ENCODE assay signal across 16 cellular contexts in the genomic region with DNA sequence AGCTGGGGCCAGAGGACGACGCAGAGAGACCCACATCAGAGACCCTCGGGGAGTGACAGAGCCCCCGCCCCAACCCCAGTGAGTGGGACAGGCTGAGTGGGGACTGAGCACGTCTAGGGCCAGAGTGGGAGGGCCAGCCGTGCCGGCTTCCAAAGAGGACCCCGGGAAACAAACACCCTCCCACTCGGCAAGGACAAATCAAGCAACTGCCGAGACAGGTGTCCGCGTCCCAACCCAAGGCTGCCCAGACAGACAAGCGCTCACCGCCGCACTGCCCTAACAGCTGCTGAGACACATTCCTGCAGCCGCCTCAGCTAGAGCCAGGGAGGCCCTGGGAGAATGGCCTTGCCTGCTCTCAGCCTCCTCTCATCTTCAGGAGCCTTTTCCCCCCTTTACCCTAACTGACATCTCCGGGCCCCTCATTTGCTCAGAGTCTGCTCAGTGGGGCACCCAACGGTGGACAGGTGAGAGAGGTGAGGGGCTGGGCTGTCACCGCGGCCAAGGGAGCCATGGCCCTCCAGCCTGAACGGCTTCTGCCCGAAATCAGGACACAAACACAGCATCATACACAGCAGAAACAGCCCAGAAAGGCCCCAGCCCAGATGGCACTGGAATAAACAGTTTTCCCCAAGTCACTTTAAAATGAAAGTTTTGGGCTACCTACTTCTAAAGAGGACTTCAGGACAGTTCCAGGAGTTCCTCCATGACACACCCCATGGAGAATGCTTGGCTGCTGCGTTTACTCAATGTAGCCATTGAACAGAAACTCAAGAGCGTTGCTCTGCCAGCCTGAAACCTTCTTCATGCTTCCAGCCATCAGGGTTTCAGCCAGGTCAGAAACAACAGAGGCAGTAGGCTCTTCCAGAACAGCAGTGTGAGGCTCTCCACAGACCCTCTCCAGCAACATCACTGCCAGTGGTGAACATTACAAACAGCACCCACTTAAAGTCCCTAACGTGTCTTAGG. TPM values are rescaled to one million over a fixed set of nuclear protein-coding genes. Genes with fewer than 3 reads are reported as not detected.
A peak's percentile ranks its signal among the peaks of the same experiment; 100 is the strongest.
DNase-seq lines count a peak whose midpoint lies in the region; TF ChIP-seq lines count a peak whose summit lies in the region.
"Had no signal": no experiment of that assay in that cellular context is flagged by ENCODE, and none has a peak within 500 bp of the region (broad histone marks: within the 10 kb centered on the region; RNA-seq: fewer than 3 reads in every experiment).

No MANE protein-coding gene starts in this region.

- H3K36me3 ChIP-seq in transverse colon = peaks cover 0 to 36% (median 17%) of the 10 kb centered on the region in 4 donors

- no peak for TF ChIP-seq EP300 in transverse colon (IDR thresholded peaks at IDR 0.05; ENCODE audit: low read depth)

- peaks cover 98% of the 10 kb centered on the region for H3K36me3 Mint-ChIP-seq in nephron (ENCODE audit: low read depth)

- H3K9me3 Mint-ChIP-seq in nephron = peaks cover 50% of the 10 kb centered on the region

- H3K27me3 ChIP-seq in transverse colon = no peaks in the 10 kb centered on the region

- in situ Hi-C loops in transverse colon (cut with MboI; ENCODE audit: low pct_ligation_motif_present in 1 of 4, low pct_unique_long_range_greater_than_20kb in 1 of 4, low sequenced_read_pairs in 3 of 4) = no loop called here

- no peaks in the 10 kb centered on the region for H3K27me3 Mint-ChIP-seq in nephron (ENCODE audit: low read depth)
- H3K27me3 Mint-ChIP-seq: dendritic cell treated with granulocyte-macrophage colony-stimulating factor and Interleukin-4, amounts not matched to agents 40 ng/mL and 50 ng/mL, for 4 days; memory B cell; stimulated activated memory B cell treated with anti-CD40 and anti-IgM and Interleukin-4, amounts not matched to agents 10 μg/mL and 1 μg/mL and 100 μg/mL, for 72 hours had no signal

- H3K27ac ChIP-seq in coronary artery = no peak overlapping the region
- no peak overlapping the region for H3K27ac ChIP-seq in transverse colon
- H3K27ac ChIP-seq: PC-9 had no signal

- intact Hi-C loops in transverse colon (cut with DNase I; ENCODE audit: low total_unique reads) = no loop called here

- H3K9me3 ChIP-seq in transverse colon = peaks cover 30 to 31% of the 10 kb centered on the region in 2 donors

- DNase-seq in activated effector memory CD4-positive, alpha-beta T cell treated with anti-CD3 and anti-CD28 coated beads, Interleukin-2, amount 50 U/mL, for 16 hours = peak; percentile 38
- DNase-seq in activated effector memory CD4-positive, alpha-beta T cell treated with Interleukin-2 at 50 U/mL for 16 hours = no peak
- DNase-seq in coronary artery (ENCODE audit: low spot score) (peak; percentile 65), transverse colon (peak; percentile 5), NCI-H748 treated with DMSO at 0.1 percent for 48 hours (lab: John Stamatoyannopoulos, UW) (no peak)
- DNase-seq in central memory CD4-positive, alpha-beta T cell = no peak
- no peak for DNase-seq in stimulated activated CD4-positive, alpha-beta T cell treated with anti-CD3 and anti-CD28 coated beads, Interleukin-2, amount 100 ng/mL, for 48 hours
- DNase-seq: IMR-90, NCI-H2081 treated with DMSO at 0.1 percent for 48 hours, NCI-H526 treated with DMSO at 0.1 percent for 48 hours, PC-9 had no signal

- TF ChIP-seq POLR2A in transverse colon (IDR thresholded peaks at IDR 0.05) = no peak

- H3K4me1 ChIP-seq in transverse colon = no peaks in the 10 kb centered on the region

- H3K4me3 ChIP-seq in coronary artery (no peak overlapping the region), transverse colon (no peak overlapping the region)
- H3K4me3 ChIP-seq: PC-9 had no signal

- H3K4me1 Mint-ChIP-seq in nephron = peaks cover 53% of the 10 kb centered on the region

- peak overlapping the region in 1 of 3 experiments; percentile 76 for H3K4me3 Mint-ChIP-seq in nephron
- H3K4me3 Mint-ChIP-seq: CD8-positive, alpha-beta T cell; dendritic cell treated with granulocyte-macrophage colony-stimulating factor and Interleukin-4, amounts not matched to agents 40 ng/mL and 50 ng/mL, for 4 days; memory B cell; stimulated activated memory B cell treated with anti-CD40 and anti-IgM and Interleukin-4, amounts not matched to agents 10 μg/mL and 1 μg/mL and 100 μg/mL, for 72 hours had no signal

- TF ChIP-seq CTCF in coronary artery (IDR thresholded peaks at IDR 0.05) (no peak), nephron (IDR thresholded peaks at IDR 0.05; ENCODE audit: unreplicated experiment in 3 of 3) (no peak), transverse colon (IDR thresholded peaks at IDR 0.05) (no peak)

- peak overlapping the region in 2 of 3 experiments; percentile 41 to 58 for H3K27ac Mint-ChIP-seq in nephron
- H3K27ac Mint-ChIP-seq: CD8-positive, alpha-beta T cell; dendritic cell treated with granulocyte-macrophage colony-stimulating factor and Interleukin-4, amounts not matched to agents 40 ng/mL and 50 ng/mL, for 4 days; memory B cell; stimulated activated memory B cell treated with anti-CD40 and anti-IgM and Interleukin-4, amounts not matched to agents 10 μg/mL and 1 μg/mL and 100 μg/mL, for 72 hours had no signal

- WGBS in transverse colon (ENCODE audit: low coverage in 1 of 2), 2 donors = 93 to 100% methylated on average over 1 to 25 of the region's 25 CpGs

RNA-seq across cellular contexts. Expression of gene SLC66A2, which starts 23.6 kb away (rescaled TPM):
- 100 to 1,000 TPM in 2 of 4 donors, 10 to 100 TPM in 2; 56.5 to 183 (median 92.9) TPM for total RNA-seq in transverse colon

RNA-seq across cellular contexts. Expression of gene HSBP1L1, which starts 36.6 kb away (rescaled TPM):
- 100 to 1,000 TPM in 2 of 4 donors, 10 to 100 TPM in 2; 48.4 to 211 (median 109) TPM for total RNA-seq in transverse colon

Comparison
In these comparisons a context has a peak if more than half of its experiments do, and no peak if none do; other contexts are left out.
1. DNase-seq: peak in activated effector memory CD4-positive, alpha-beta T cell treated with anti-CD3 and anti-CD28 coated beads, Interleukin-2, amount 50 U/mL, for 16 hours (single experiment), coronary artery (single experiment) and transverse colon (single experiment); none in activated effector memory CD4-positive, alpha-beta T cell treated with Interleukin-2 at 50 U/mL for 16 hours (single experiment), central memory CD4-positive, alpha-beta T cell (single experiment), stimulated activated CD4-positive, alpha-beta T cell treated with anti-CD3 and anti-CD28 coated beads, Interleukin-2, amount 100 ng/mL, for 48 hours (0 of 2) and NCI-H748 treated with DMSO at 0.1 percent for 48 hours (single experiment).